9 cellular contexts compared by ENCODE assay signal in genomic region chr6:134177236-134177635, GRCh38.
A peak's percentile ranks its signal among the peaks of the same experiment; 100 is the strongest.
DNase-seq lines count a peak whose midpoint lies in the region; ATAC-seq and TF ChIP-seq lines count a peak whose summit lies in the region.
"Had no signal": no experiment of that assay in that cellular context is flagged by ENCODE, and none has a peak within 500 bp of the region (broad histone marks: within the 10 kb centered on the region; RNA-seq: fewer than 3 reads in every experiment).

No MANE protein-coding gene starts in this region.

- peak overlapping the region; percentile 76 for H3K4me2 ChIP-seq in BLaER1

- TF ChIP-seq POLR2A in Peyer's patch (IDR thresholded peaks at IDR 0.05) (no peak), GM18505 (IDR thresholded peaks at IDR 0.05; ENCODE audit: borderline replicate concordance, extremely low read depth, insufficient read depth, insufficient read length) (no peak)

- H3K4me1 ChIP-seq in BLaER1 = peaks cover 52% of the 10 kb centered on the region
- peaks cover 0 to 7% (median 0%) of the 10 kb centered on the region in 4 donors for H3K4me1 ChIP-seq in Peyer's patch

- peaks cover 13% of the 10 kb centered on the region for H3K27me3 Mint-ChIP-seq in endothelial cell (ENCODE audit: unreplicated experiment)
- no peaks in the 10 kb centered on the region for H3K27me3 Mint-ChIP-seq in osteocyte (ENCODE audit: unreplicated experiment)

- H3K36me3 ChIP-seq in BLaER1 (peaks cover 11% of the 10 kb centered on the region), Peyer's patch (peaks cover 0 to 35% (median 4%) of the 10 kb centered on the region in 3 donors)
- H3K36me3 ChIP-seq: cardiac muscle cell had no signal

- no peak for TF ChIP-seq CTCF in Peyer's patch (IDR thresholded peaks at IDR 0.05)
- TF ChIP-seq CTCF in endothelial cell (IDR thresholded peaks at IDR 0.05; ENCODE audit: unreplicated experiment) = no peak
- no peak for TF ChIP-seq CTCF in osteocyte (IDR thresholded peaks at IDR 0.05)

- no peak overlapping the region for H3K4me3 ChIP-seq in BLaER1
- H3K4me3 ChIP-seq in Peyer's patch = peak overlapping the region in 3 of 4 donors; percentile 80 to 83 (median 80)
- H3K4me3 ChIP-seq: cardiac muscle cell had no signal

- H3K4me1 Mint-ChIP-seq in endothelial cell (ENCODE audit: unreplicated experiment) (peaks cover 31% of the 10 kb centered on the region), osteocyte (ENCODE audit: unreplicated experiment) (peaks cover 41% of the 10 kb centered on the region)

- H3K9ac ChIP-seq in BLaER1 = no peak overlapping the region

- no peaks in the 10 kb centered on the region for H3K9me3 ChIP-seq in BLaER1
- no peaks in the 10 kb centered on the region for H3K9me3 ChIP-seq in Peyer's patch

- H3K36me3 Mint-ChIP-seq in endothelial cell (ENCODE audit: low read depth, unreplicated experiment) (no peaks in the 10 kb centered on the region), osteocyte (ENCODE audit: unreplicated experiment) (peaks cover 22% of the 10 kb centered on the region)

- ATAC-seq in GM18505 (IDR thresholded peaks at IDR 0.05; ENCODE audit: unreplicated experiment) (no peak), GM21576 (IDR thresholded peaks at IDR 0.05; ENCODE audit: unreplicated experiment) (no peak), HG02610 (IDR thresholded peaks at IDR 0.05; ENCODE audit: unreplicated experiment) (no peak)

- H4K20me1 ChIP-seq in BLaER1 = peaks cover 21% of the 10 kb centered on the region

- H3K27me3 ChIP-seq in BLaER1 (peaks cover 10% of the 10 kb centered on the region), Peyer's patch (no peaks in the 10 kb centered on the region)

- DNase-seq in Peyer's patch (no peak), endothelial cell (ENCODE audit: low spot score) (no peak), osteocyte (ENCODE audit: extremely low spot score, unreplicated experiment) (no peak), NCI-H2029 (lab: John Stamatoyannopoulos, UW) (no peak)

- H3K9me3 Mint-ChIP-seq in endothelial cell (ENCODE audit: unreplicated experiment) = no peaks in the 10 kb centered on the region
- no peaks in the 10 kb centered on the region for H3K9me3 Mint-ChIP-seq in osteocyte (ENCODE audit: unreplicated experiment)

- peak overlapping the region; percentile 16 for H3K4me3 Mint-ChIP-seq in endothelial cell (ENCODE audit: unreplicated experiment)
- H3K4me3 Mint-ChIP-seq in osteocyte (ENCODE audit: unreplicated experiment) = no peak overlapping the region

- H3K27ac ChIP-seq in BLaER1 (no peak overlapping the region), Peyer's patch (peak overlapping the region in 3 of 4 donors; percentile 90 to 97 (median 92))
- H3K27ac ChIP-seq: cardiac muscle cell had no signal

- H3K27ac Mint-ChIP-seq in endothelial cell (ENCODE audit: unreplicated experiment) (peak overlapping the region; percentile 61), osteocyte (ENCODE audit: unreplicated experiment) (peak overlapping the region; percentile 98)
